ENCODE assay signal across 21 cellular contexts in the genomic region with DNA sequence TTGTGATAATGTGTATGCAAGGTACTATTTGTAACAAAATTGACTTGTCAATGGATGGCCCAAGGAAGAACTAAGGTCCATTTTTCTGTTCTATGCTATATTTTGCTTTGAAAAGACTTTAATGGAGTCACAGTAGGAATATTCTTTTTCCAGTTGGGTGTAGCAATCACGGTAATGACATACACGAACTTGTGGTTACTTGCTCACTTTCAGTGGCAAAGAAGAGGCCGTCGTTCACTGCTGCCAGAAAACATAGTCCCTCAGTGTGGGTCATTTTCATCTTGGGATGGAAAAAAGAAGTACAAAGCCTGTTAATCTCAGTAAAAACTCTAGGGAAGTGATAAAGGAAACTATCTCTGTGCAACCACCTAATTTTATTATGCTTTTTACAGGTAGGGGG. TPM values are rescaled to one million over a fixed set of nuclear protein-coding genes. Genes with fewer than 3 reads are reported as not detected.
DNase-seq lines count a peak whose midpoint lies in the region; ATAC-seq, FAIRE-seq and TF ChIP-seq lines count a peak whose summit lies in the region.
"Had no signal": no experiment of that assay in that cellular context is flagged by ENCODE, and none has a peak within 500 bp of the region (broad histone marks: within the 10 kb centered on the region; RNA-seq: fewer than 3 reads in every experiment).

No MANE protein-coding gene starts in this region.

- no peaks in the 10 kb centered on the region for H3K9me3 ChIP-seq in Caco-2
- H3K9me3 ChIP-seq in stomach smooth muscle (ENCODE audit: control insufficient read depth in 2 of 2, low read length in 2 of 2): no peaks in the 10 kb centered on the region
- H3K9me3 ChIP-seq: SK-N-SH had no signal

- no peak overlapping the region for H3K4me3 Mint-ChIP-seq in Caco-2 (ENCODE audit: unreplicated experiment)
- H3K4me3 Mint-ChIP-seq: activated naive CD8-positive, alpha-beta T cell treated with anti-CD3 and anti-CD28 coated beads, Interleukin-2, amount 10 ng/mL, durations not matched to agents 7 days and 5 days; dendritic cell treated with granulocyte-macrophage colony-stimulating factor and Interleukin-4, amounts not matched to agents 40 ng/mL and 50 ng/mL, for 4 days; H9; neural crest cell; stimulated activated naive B cell treated with anti-CD40 and anti-IgM and Interleukin-4, amounts not matched to agents 10 μg/mL and 1 μg/mL and 100 μg/mL, for 72 hours had no signal

- no peak for ATAC-seq in foreskin keratinocyte
- ATAC-seq: stimulated activated naive B cell treated with anti-CD40 and anti-IgM and Interleukin-4, amounts not matched to agents 10 μg/mL and 1 μg/mL and 100 μg/mL, for 72 hours had no signal

- H3K27ac Mint-ChIP-seq in Caco-2 (ENCODE audit: unreplicated experiment): peak overlapping the region; percentile 82
- H3K27ac Mint-ChIP-seq: activated naive CD8-positive, alpha-beta T cell treated with anti-CD3 and anti-CD28 coated beads, Interleukin-2, amount 10 ng/mL, durations not matched to agents 7 days and 5 days; dendritic cell treated with granulocyte-macrophage colony-stimulating factor and Interleukin-4, amounts not matched to agents 40 ng/mL and 50 ng/mL, for 4 days; stimulated activated naive B cell treated with anti-CD40 and anti-IgM and Interleukin-4, amounts not matched to agents 10 μg/mL and 1 μg/mL and 100 μg/mL, for 72 hours had no signal

- H3K27ac ChIP-seq in VCaP (peak overlapping the region; percentile 36), foreskin keratinocyte (peak overlapping the region; percentile 94), stomach smooth muscle (ENCODE audit: low read length) (peak overlapping the region; percentile 46)

- TF ChIP-seq CTCF in Caco-2 (IDR thresholded peaks at IDR 0.05; ENCODE audit: insufficient read depth in 1 of 2, low read depth in 1 of 2, low read length in 1 of 2, severe bottlenecking in 1 of 2, unreplicated experiment in 1 of 2) (no peak), VCaP (conservative IDR thresholded peaks at IDR 0.05) (no peak), foreskin keratinocyte (conservative IDR thresholded peaks at IDR 0.05) (no peak)

- H3K4me1 ChIP-seq in Caco-2 (peaks cover 28% of the 10 kb centered on the region; the same call in 1 of the 2 replicates), foreskin keratinocyte (peaks cover 20% of the 10 kb centered on the region), stomach smooth muscle (ENCODE audit: control insufficient read depth, insufficient read depth, low read length) (peaks cover 6% of the 10 kb centered on the region)

- BruUV-seq in Caco-2 (replicated peaks; lab: Mats Ljungman, UMichigan): no TSS peak

- H3K36me3 ChIP-seq in Caco-2 (ENCODE audit: control insufficient read depth, insufficient read depth, low read length) (peaks cover 1% of the 10 kb centered on the region; the same call in 1 of the 2 replicates), stomach smooth muscle (ENCODE audit: control insufficient read depth in 2 of 2, insufficient read depth in 2 of 2, low read length in 2 of 2) (peaks cover 41 to 43% of the 10 kb centered on the region in 2 donors)

- H3K27me3 Mint-ChIP-seq in Caco-2 (ENCODE audit: insufficient read depth, unreplicated experiment): no peaks in the 10 kb centered on the region
- H3K27me3 Mint-ChIP-seq: dendritic cell treated with granulocyte-macrophage colony-stimulating factor and Interleukin-4, amounts not matched to agents 40 ng/mL and 50 ng/mL, for 4 days; stimulated activated naive B cell treated with anti-CD40 and anti-IgM and Interleukin-4, amounts not matched to agents 10 μg/mL and 1 μg/mL and 100 μg/mL, for 72 hours had no signal

- CTCF ChIA-PET in Caco-2 (lab: Charles Lee): no interaction called here

- H3K4me3 ChIP-seq in Caco-2 (ENCODE audit: low read depth, low read length) (no peak overlapping the region), stomach smooth muscle (ENCODE audit: low read length in 2 of 2) (no peak overlapping the region)

- FAIRE-seq in HTR-8/SVneo (lab: Jason Lieb, UNC): no peak
- FAIRE-seq: GM19239, islet of Langerhans had no signal

- no peaks in the 10 kb centered on the region for H3K27me3 ChIP-seq in Caco-2 (replicated peaks; ENCODE audit: control insufficient read depth, insufficient read depth, low read length)
- no peaks in the 10 kb centered on the region for H3K27me3 ChIP-seq in foreskin keratinocyte
- no peaks in the 10 kb centered on the region for H3K27me3 ChIP-seq in stomach smooth muscle (ENCODE audit: control insufficient read depth in 1 of 2, insufficient read depth in 2 of 2, low read length in 2 of 2)

- peaks cover 11% of the 10 kb centered on the region for H3K4me1 Mint-ChIP-seq in Caco-2 (ENCODE audit: low read depth, unreplicated experiment)
- H3K4me1 Mint-ChIP-seq: activated naive CD8-positive, alpha-beta T cell treated with anti-CD3 and anti-CD28 coated beads, Interleukin-2, amount 10 ng/mL, durations not matched to agents 7 days and 5 days; neural crest cell had no signal

- H3K36me3 Mint-ChIP-seq in Caco-2 (ENCODE audit: insufficient read depth, unreplicated experiment): peaks cover 97% of the 10 kb centered on the region
- H3K36me3 Mint-ChIP-seq: activated naive CD8-positive, alpha-beta T cell treated with anti-CD3 and anti-CD28 coated beads, Interleukin-2, amount 10 ng/mL, durations not matched to agents 7 days and 5 days had no signal

- no peaks in the 10 kb centered on the region for H3K9me3 Mint-ChIP-seq in Caco-2 (ENCODE audit: unreplicated experiment)
- H3K9me3 Mint-ChIP-seq: activated naive CD8-positive, alpha-beta T cell treated with anti-CD3 and anti-CD28 coated beads, Interleukin-2, amount 10 ng/mL, durations not matched to agents 7 days and 5 days; dendritic cell treated with granulocyte-macrophage colony-stimulating factor and Interleukin-4, amounts not matched to agents 40 ng/mL and 50 ng/mL, for 4 days; H9; neural crest cell; stimulated activated naive B cell treated with anti-CD40 and anti-IgM and Interleukin-4, amounts not matched to agents 10 μg/mL and 1 μg/mL and 100 μg/mL, for 72 hours had no signal

- intact Hi-C loops in Caco-2 (cut with micrococcal nuclease; ENCODE audit: unreplicated experiment): loop anchor here (2.0 to 5.0 kb wide), 2 partner anchors 48 to 171 kb away; a partner anchor contains a TSS

- DNase-seq in Caco-2 (no peak), foreskin keratinocyte (no peak), amniotic stem cell (lab: John Stamatoyannopoulos, UW) (no peak), HTR-8/SVneo (ENCODE audit: insufficient read length, low spot score) (no peak), GDM1 (lab: John Stamatoyannopoulos, UW) (no peak), NCI-H748 treated with DMSO at 0.1 percent for 48 hours (lab: John Stamatoyannopoulos, UW) (no peak)
- DNase-seq: activated CD4-positive, alpha-beta T cell treated with anti-CD3 and anti-CD28 coated beads for 1 hour; activated naive CD8-positive, alpha-beta T cell treated with anti-CD3 and anti-CD28 coated beads, Interleukin-2, amount 10 ng/mL, durations not matched to agents 7 days and 5 days; H9; KG1; NCI-H2081; NCI-H526; SK-N-SH; stimulated activated naive B cell treated with anti-CD40 and anti-IgM and Interleukin-4, amounts not matched to agents 10 μg/mL and 1 μg/mL and 100 μg/mL, for 72 hours; T-helper 9 cell had no signal

- no peak overlapping the region for H3K9ac ChIP-seq in stomach smooth muscle (ENCODE audit: low read length in 2 of 2)
- H3K9ac ChIP-seq: SK-N-SH had no signal

- POLR2A ChIA-PET in Caco-2 (lab: Charles Lee): no interaction called here

RNA-seq across cellular contexts. Expression of a gene that starts 47.8 kb away (rescaled TPM):
- total RNA-seq in Caco-2 (2022) (34.9 and 51.0 TPM in 2 replicates), foreskin keratinocyte (3,836 and 7,314 TPM in 2 replicates)
- polyA plus RNA-seq in foreskin keratinocyte: 1,652 and 2,714 TPM in 2 replicates
- total RNA-seq: activated naive CD8-positive, alpha-beta T cell treated with anti-CD3 and anti-CD28 coated beads, Interleukin-2, amount 10 ng/mL, durations not matched to agents 7 days and 5 days; neural crest cell had no signal

Comparison
In these comparisons a context has a peak if more than half of its experiments do, and no peak if none do; other contexts are left out.
1. H3K27ac ChIP-seq: peak in every context shown above with its lines; median percentile 94 in foreskin keratinocyte; 46 in stomach smooth muscle; 36 in VCaP.
2. RNA of a gene that starts 47.8 kb away (total RNA-seq): 3,836 to 7,314 TPM in foreskin keratinocyte; 34.9 to 51.0 TPM in Caco-2; every median in the first group is over 10 times any median in the second.